ENCODE assay signal across 8 cellular contexts in genomic region chr15:68880382-68880781, GRCh38. TPM values are rescaled to one million over a fixed set of nuclear protein-coding genes. Genes with fewer than 3 reads are reported as not detected.
"Had no signal": no experiment of that assay in that cellular context is flagged by ENCODE, and none has a peak within 500 bp of the region (broad histone marks: within the 10 kb centered on the region; RNA-seq: fewer than 3 reads in every experiment).

No MANE protein-coding gene starts in this region.

- H3K4me3 ChIP-seq: GM12878 had no signal

- FAIRE-seq: G401.6, GM12878, GM12891, GM12892, GM18507, GM19239 had no signal

- ATAC-seq: GM12878 had no signal

- DNase-seq: GDM1, GF-D8 had no signal

RNA-seq across cellular contexts. Expression of gene SPESP1, which starts 49.9 kb away (rescaled TPM):
- total RNA-seq: GM12878 had no signal
- polyA plus RNA-seq: GM12878 had no signal
